In the genomic region with DNA sequence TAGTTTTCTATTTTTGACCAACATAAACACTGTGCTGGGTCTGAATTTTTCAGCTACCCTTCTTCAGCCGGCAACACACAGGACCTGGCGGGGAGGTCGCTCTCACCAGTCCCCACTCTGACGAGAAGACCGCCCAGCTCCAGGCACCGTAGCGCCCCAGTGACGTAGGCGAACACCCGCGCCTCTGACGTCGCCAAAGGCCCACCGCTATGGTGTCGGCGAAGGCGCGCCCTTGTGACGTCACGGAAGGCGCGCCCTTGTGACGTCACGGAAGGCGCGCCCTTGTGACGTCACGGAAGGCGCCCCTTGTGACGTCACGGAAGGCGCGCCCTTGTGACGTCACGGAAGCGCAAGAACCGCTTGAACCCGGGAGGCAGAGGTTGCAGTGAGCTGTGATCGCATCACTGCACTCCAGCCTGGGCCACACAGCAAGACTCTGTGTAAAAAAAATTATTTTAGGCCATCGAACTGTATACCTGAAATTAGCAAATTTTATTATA, we compare ENCODE assay signal across 1 cellular context.
TF ChIP-seq lines count a peak whose summit lies in the region.

No MANE protein-coding gene starts in this region.

TF ChIP-seq in GM12878, 131 proteins besides CTCF, POLR2A, EP300 and RAD21 (continued from another document):
- TF ChIP-seq, protein P1, sequence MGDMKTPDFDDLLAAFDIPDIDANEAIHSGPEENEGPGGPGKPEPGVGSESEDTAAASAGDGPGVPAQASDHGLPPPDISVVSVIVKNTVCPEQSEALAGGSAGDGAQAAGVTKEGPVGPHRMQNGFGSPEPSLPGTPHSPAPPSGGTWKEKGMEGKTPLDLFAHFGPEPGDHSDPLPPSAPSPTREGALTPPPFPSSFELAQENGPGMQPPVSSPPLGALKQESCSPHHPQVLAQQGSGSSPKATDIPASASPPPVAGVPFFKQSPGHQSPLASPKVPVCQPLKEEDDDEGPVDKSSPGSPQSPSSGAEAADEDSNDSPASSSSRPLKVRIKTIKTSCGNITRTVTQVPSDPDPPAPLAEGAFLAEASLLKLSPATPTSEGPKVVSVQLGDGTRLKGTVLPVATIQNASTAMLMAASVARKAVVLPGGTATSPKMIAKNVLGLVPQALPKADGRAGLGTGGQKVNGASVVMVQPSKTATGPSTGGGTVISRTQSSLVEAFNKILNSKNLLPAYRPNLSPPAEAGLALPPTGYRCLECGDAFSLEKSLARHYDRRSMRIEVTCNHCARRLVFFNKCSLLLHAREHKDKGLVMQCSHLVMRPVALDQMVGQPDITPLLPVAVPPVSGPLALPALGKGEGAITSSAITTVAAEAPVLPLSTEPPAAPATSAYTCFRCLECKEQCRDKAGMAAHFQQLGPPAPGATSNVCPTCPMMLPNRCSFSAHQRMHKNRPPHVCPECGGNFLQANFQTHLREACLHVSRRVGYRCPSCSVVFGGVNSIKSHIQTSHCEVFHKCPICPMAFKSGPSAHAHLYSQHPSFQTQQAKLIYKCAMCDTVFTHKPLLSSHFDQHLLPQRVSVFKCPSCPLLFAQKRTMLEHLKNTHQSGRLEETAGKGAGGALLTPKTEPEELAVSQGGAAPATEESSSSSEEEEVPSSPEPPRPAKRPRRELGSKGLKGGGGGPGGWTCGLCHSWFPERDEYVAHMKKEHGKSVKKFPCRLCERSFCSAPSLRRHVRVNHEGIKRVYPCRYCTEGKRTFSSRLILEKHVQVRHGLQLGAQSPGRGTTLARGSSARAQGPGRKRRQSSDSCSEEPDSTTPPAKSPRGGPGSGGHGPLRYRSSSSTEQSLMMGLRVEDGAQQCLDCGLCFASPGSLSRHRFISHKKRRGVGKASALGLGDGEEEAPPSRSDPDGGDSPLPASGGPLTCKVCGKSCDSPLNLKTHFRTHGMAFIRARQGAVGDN (IDR thresholded peaks at IDR 0.05): 0 out of 2 replicates have a peak, but pooled peaks have one; percentile 34
- TF ChIP-seq ATF2 (IDR thresholded peaks at IDR 0.05; ENCODE audit: low read length): 0 out of 2 replicates have a peak, but pooled peaks have one; percentile 51
- TF ChIP-seq SIX5 (IDR thresholded peaks at IDR 0.05; ENCODE audit: low read depth, low read length, severe bottlenecking): peak; percentile 16
- peak; percentile 59; the same call in 1 of the 2 replicates for TF ChIP-seq ZNF217 (IDR thresholded peaks at IDR 0.05)
- TF ChIP-seq, protein P2, sequence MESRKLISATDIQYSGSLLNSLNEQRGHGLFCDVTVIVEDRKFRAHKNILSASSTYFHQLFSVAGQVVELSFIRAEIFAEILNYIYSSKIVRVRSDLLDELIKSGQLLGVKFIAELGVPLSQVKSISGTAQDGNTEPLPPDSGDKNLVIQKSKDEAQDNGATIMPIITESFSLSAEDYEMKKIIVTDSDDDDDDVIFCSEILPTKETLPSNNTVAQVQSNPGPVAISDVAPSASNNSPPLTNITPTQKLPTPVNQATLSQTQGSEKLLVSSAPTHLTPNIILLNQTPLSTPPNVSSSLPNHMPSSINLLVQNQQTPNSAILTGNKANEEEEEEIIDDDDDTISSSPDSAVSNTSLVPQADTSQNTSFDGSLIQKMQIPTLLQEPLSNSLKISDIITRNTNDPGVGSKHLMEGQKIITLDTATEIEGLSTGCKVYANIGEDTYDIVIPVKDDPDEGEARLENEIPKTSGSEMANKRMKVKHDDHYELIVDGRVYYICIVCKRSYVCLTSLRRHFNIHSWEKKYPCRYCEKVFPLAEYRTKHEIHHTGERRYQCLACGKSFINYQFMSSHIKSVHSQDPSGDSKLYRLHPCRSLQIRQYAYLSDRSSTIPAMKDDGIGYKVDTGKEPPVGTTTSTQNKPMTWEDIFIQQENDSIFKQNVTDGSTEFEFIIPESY (IDR thresholded peaks at IDR 0.05): 0 out of 2 replicates have a peak, but pooled peaks have one; percentile 23
- peak; percentile 25; the same call in 1 of the 2 replicates for TF ChIP-seq LARP7 (IDR thresholded peaks at IDR 0.05)
- peak; percentile 100 for TF ChIP-seq NBN (IDR thresholded peaks at IDR 0.05)
- TF ChIP-seq, protein P3, sequence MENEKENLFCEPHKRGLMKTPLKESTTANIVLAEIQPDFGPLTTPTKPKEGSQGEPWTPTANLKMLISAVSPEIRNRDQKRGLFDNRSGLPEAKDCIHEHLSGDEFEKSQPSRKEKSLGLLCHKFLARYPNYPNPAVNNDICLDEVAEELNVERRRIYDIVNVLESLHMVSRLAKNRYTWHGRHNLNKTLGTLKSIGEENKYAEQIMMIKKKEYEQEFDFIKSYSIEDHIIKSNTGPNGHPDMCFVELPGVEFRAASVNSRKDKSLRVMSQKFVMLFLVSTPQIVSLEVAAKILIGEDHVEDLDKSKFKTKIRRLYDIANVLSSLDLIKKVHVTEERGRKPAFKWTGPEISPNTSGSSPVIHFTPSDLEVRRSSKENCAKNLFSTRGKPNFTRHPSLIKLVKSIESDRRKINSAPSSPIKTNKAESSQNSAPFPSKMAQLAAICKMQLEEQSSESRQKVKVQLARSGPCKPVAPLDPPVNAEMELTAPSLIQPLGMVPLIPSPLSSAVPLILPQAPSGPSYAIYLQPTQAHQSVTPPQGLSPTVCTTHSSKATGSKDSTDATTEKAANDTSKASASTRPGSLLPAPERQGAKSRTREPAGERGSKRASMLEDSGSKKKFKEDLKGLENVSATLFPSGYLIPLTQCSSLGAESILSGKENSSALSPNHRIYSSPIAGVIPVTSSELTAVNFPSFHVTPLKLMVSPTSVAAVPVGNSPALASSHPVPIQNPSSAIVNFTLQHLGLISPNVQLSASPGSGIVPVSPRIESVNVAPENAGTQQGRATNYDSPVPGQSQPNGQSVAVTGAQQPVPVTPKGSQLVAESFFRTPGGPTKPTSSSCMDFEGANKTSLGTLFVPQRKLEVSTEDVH (IDR thresholded peaks at IDR 0.05; ENCODE audit: low read depth, partially characterized antibody): peak; percentile 91
- TF ChIP-seq, protein P4, sequence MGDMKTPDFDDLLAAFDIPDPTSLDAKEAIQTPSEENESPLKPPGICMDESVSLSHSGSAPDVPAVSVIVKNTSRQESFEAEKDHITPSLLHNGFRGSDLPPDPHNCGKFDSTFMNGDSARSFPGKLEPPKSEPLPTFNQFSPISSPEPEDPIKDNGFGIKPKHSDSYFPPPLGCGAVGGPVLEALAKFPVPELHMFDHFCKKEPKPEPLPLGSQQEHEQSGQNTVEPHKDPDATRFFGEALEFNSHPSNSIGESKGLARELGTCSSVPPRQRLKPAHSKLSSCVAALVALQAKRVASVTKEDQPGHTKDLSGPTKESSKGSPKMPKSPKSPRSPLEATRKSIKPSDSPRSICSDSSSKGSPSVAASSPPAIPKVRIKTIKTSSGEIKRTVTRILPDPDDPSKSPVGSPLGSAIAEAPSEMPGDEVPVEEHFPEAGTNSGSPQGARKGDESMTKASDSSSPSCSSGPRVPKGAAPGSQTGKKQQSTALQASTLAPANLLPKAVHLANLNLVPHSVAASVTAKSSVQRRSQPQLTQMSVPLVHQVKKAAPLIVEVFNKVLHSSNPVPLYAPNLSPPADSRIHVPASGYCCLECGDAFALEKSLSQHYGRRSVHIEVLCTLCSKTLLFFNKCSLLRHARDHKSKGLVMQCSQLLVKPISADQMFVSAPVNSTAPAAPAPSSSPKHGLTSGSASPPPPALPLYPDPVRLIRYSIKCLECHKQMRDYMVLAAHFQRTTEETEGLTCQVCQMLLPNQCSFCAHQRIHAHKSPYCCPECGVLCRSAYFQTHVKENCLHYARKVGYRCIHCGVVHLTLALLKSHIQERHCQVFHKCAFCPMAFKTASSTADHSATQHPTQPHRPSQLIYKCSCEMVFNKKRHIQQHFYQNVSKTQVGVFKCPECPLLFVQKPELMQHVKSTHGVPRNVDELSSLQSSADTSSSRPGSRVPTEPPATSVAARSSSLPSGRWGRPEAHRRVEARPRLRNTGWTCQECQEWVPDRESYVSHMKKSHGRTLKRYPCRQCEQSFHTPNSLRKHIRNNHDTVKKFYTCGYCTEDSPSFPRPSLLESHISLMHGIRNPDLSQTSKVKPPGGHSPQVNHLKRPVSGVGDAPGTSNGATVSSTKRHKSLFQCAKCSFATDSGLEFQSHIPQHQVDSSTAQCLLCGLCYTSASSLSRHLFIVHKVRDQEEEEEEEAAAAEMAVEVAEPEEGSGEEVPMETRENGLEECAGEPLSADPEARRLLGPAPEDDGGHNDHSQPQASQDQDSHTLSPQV (IDR thresholded peaks at IDR 0.05): peak; percentile 24; the same call in 1 of the 2 replicates
- TF ChIP-seq ATF7 (IDR thresholded peaks at IDR 0.05; ENCODE audit: low read depth): peak; percentile 86
- TF ChIP-seq, protein P5, sequence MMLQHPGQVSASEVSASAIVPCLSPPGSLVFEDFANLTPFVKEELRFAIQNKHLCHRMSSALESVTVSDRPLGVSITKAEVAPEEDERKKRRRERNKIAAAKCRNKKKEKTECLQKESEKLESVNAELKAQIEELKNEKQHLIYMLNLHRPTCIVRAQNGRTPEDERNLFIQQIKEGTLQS (IDR thresholded peaks at IDR 0.05; ENCODE audit: borderline replicate concordance, extremely low read depth, low read depth, low read length): peak; percentile 88
- TF ChIP-seq YY1 (IDR thresholded peaks at IDR 0.05; ENCODE audit: low read depth, low read length): peak; percentile 67
